Comparison of ENCODE assay signal across 21 cellular contexts in the genomic region with DNA sequence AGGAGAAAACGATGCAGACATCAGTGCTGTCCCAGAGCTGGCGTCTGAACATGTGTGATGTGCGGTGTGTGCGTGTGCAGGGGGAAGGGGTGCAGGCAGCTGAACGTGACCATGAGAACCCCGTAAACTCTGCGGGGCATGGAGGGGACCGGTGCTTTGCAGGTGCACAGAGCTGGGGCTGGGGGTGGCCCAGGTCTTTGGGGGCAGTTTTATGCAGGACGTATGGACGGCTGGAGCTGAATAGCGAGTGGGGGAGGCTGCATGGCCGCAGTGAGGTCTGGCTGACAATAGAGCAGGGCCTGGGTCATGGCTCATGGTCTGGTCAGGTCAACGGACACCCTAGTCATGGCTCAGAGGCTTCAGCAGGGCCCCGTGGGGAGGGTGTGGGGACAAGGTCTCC. TPM values are rescaled to one million over a fixed set of nuclear protein-coding genes. Genes with fewer than 3 reads are reported as not detected.
DNase-seq lines count a peak whose midpoint lies in the region; ATAC-seq and TF ChIP-seq lines count a peak whose summit lies in the region.
"Had no signal": no experiment of that assay in that cellular context is flagged by ENCODE, and none has a peak within 500 bp of the region (broad histone marks: within the 10 kb centered on the region; RNA-seq: fewer than 3 reads in every experiment).

No MANE protein-coding gene starts in this region.

- peaks cover 10% of the 10 kb centered on the region for H3K36me3 Mint-ChIP-seq in CD4-positive, alpha-beta T cell (ENCODE audit: low read depth)
- peaks cover 6% of the 10 kb centered on the region for H3K36me3 Mint-ChIP-seq in central memory CD8-positive, alpha-beta T cell (ENCODE audit: insufficient read depth)
- H3K36me3 Mint-ChIP-seq: naive B cell had no signal

- H3K27me3 Mint-ChIP-seq in CD4-positive, alpha-beta T cell = peaks cover 3% of the 10 kb centered on the region
- peaks cover 23% of the 10 kb centered on the region for H3K27me3 Mint-ChIP-seq in central memory CD8-positive, alpha-beta T cell

- intact Hi-C loops in CD4-positive, alpha-beta T cell (cut with DNase I, micrococcal nuclease) = loop anchor here (5.0 to 10.0 kb wide), 4 partner anchors 167 to 453 kb away; a partner anchor contains a TSS
- intact Hi-C loops in sciatic nerve (cut with DNase I) = no loop called here

- no peaks in the 10 kb centered on the region for H3K9me3 Mint-ChIP-seq in CD4-positive, alpha-beta T cell
- no peaks in the 10 kb centered on the region for H3K9me3 Mint-ChIP-seq in central memory CD8-positive, alpha-beta T cell
- H3K9me3 Mint-ChIP-seq: activated T-cell treated with anti-CD3 and anti-CD28 coated beads, Interleukin-2, amount 50 U/mL, for 4 hours; naive B cell had no signal

- POLR2A ChIA-PET in CD4-positive, alpha-beta T cell (lab: Charles Lee) = no interaction called here

- no peak overlapping the region for H3K27ac Mint-ChIP-seq in CD4-positive, alpha-beta T cell
- peak overlapping the region; percentile 51 for H3K27ac Mint-ChIP-seq in central memory CD8-positive, alpha-beta T cell (ENCODE audit: low read depth)
- H3K27ac Mint-ChIP-seq: T-helper 17 cell had no signal

- TF ChIP-seq CTCF in CD4-positive, alpha-beta T cell (IDR thresholded peaks at IDR 0.05) = no peak

- no peak overlapping the region for H3K27ac ChIP-seq in CD4-positive, alpha-beta T cell (ENCODE audit: low read depth, low read length)
- H3K27ac ChIP-seq: body of pancreas, parathyroid adenoma, SJCRH30, thyroid gland had no signal

- H3K9me3 ChIP-seq in CD4-positive, alpha-beta T cell (ENCODE audit: control insufficient read depth, low read length) = no peaks in the 10 kb centered on the region
- H3K9me3 ChIP-seq: body of pancreas, MG63, SJCRH30, thyroid gland had no signal

- peaks cover 19% of the 10 kb centered on the region for H3K4me1 Mint-ChIP-seq in CD4-positive, alpha-beta T cell (ENCODE audit: low read depth)
- H3K4me1 Mint-ChIP-seq in central memory CD8-positive, alpha-beta T cell = peaks cover 12% of the 10 kb centered on the region

- CTCF ChIA-PET in CD4-positive, alpha-beta T cell (lab: Charles Lee) = no interaction called here

- TF ChIP-seq POLR2A in GM19193 (IDR thresholded peaks at IDR 0.05; ENCODE audit: extremely low read depth, insufficient read depth, insufficient read length) = peak; percentile 36

- no peak for ATAC-seq in CD4-positive, alpha-beta T cell (ENCODE audit: poor library complexity)
- ATAC-seq in central memory CD8-positive, alpha-beta T cell (replicated peaks; ENCODE audit: extremely low read depth, poor library complexity, severe bottlenecking) = no peak
- no peak for ATAC-seq in sciatic nerve
- ATAC-seq in GM19397 (IDR thresholded peaks at IDR 0.05; ENCODE audit: unreplicated experiment) = no peak
- ATAC-seq: activated T-cell treated with anti-CD3 and anti-CD28 coated beads, Interleukin-2, amount 50 U/mL, for 4 hours; body of pancreas; PC-3; T-helper 17 cell had no signal

- no peaks in the 10 kb centered on the region for H3K27me3 ChIP-seq in CD4-positive, alpha-beta T cell (ENCODE audit: control insufficient read depth, insufficient read depth, low read length)
- H3K27me3 ChIP-seq: body of pancreas, MG63, SJCRH30, thyroid gland had no signal

- peak in 1 of 10 experiments; percentile 19 for DNase-seq in CD4-positive, alpha-beta T cell
- DNase-seq in central memory CD8-positive, alpha-beta T cell (ENCODE audit: low spot score in 2 of 2) = no peak
- peak; percentile 36 for DNase-seq in sciatic nerve (ENCODE audit: low spot score)
- no peak for DNase-seq in NCI-H524 (lab: John Stamatoyannopoulos, UW)
- no peak for DNase-seq in cerebellar cortex (ENCODE audit: low spot score)
- DNase-seq: activated CD8-positive, alpha-beta memory T cell treated with anti-CD3 and anti-CD28 coated beads for 24 hours; activated T-cell treated with anti-CD3 and anti-CD28 coated beads, Interleukin-2, amount 50 U/mL, for 4 hours; DMS79; mesenchymal stem cell; MG63; naive B cell; NCI-H82; PC-3; SJCRH30; stimulated activated naive CD4-positive, alpha-beta T cell; thyroid gland had no signal

- peak overlapping the region; percentile 48 for H3K4me3 Mint-ChIP-seq in CD4-positive, alpha-beta T cell
- H3K4me3 Mint-ChIP-seq in central memory CD8-positive, alpha-beta T cell = no peak overlapping the region
- H3K4me3 Mint-ChIP-seq: activated T-cell treated with anti-CD3 and anti-CD28 coated beads, Interleukin-2, amount 50 U/mL, for 4 hours; T-helper 17 cell had no signal

RNA-seq across cellular contexts. Expression of a gene that starts 3.3 kb away (rescaled TPM):
- 10 to 100 TPM; 82.4 to 84.1 TPM for total RNA-seq in CD4-positive, alpha-beta T cell
- 58.4 TPM for total RNA-seq in sciatic nerve
